Comparison of ENCODE assay signal across 27 cellular contexts in the genomic region with DNA sequence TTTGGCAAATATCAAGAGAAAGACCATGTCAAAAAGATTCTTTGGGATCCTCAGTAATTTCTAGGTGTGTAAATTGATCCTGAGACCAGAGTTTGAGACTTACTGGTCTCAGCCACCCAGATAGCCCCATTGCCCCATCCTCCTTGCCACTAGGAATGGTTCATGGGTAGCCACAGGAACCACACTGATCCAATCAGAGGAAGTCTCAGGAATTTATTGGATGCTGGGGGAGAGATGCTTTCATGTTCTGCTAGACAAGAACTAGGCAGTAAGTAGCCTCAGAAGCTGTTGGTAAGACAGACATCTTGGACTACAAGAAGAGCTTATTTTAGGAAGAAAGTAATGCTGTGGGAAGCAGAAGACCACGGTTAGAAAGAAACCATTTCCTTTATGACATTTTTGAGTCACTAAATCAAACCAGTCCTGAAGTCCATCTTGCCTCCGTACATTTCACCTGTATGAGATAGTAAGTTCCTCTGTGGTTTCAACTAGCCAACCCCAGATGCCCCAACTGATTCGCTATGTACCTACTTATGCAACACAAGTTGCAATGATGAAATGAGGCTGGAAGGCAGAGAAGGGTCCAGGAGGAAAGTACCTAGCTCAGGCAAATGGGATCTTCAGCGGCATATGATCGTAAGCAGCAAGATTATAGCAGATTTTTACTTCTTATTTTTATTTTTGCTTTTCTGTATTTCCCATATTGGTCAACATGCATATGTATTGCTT. TPM values are rescaled to one million over a fixed set of nuclear protein-coding genes. Genes with fewer than 3 reads are reported as not detected.
DNase-seq lines count a peak whose midpoint lies in the region; ATAC-seq and TF ChIP-seq lines count a peak whose summit lies in the region.
"Had no signal": no experiment of that assay in that cellular context is flagged by ENCODE, and none has a peak within 500 bp of the region (broad histone marks: within the 10 kb centered on the region; RNA-seq: fewer than 3 reads in every experiment).

No MANE protein-coding gene starts in this region.

- H2BK5ac ChIP-seq in IMR-90 (ENCODE audit: low read depth, low read length, poor library complexity, severe bottlenecking) (no peak overlapping the region), trophoblast cell (ENCODE audit: low read depth, low read length, poor library complexity) (peak overlapping the region; percentile 50)

- H4K5ac ChIP-seq in IMR-90 (ENCODE audit: low read depth, low read length) = no peak overlapping the region

- TF ChIP-seq CTCF in CD4-positive, alpha-beta T cell (IDR thresholded peaks at IDR 0.05) = no peak
- TF ChIP-seq CTCF in IMR-90 (conservative IDR thresholded peaks at IDR 0.05; ENCODE audit: low read depth, low read length) (no peak), endothelial cell (IDR thresholded peaks at IDR 0.05; ENCODE audit: unreplicated experiment) (no peak)

- TF ChIP-seq RAD21 in IMR-90 (IDR thresholded peaks at IDR 0.05; ENCODE audit: low read length) = no peak

- TF ChIP-seq POLR2A in IMR-90 (IDR thresholded peaks at IDR 0.05; ENCODE audit: low read depth, low read length) = no peak

- H3K36me3 ChIP-seq in IMR-90 (ENCODE audit: control insufficient read depth, insufficient read depth, low read length) (no peaks in the 10 kb centered on the region), trophoblast cell (ENCODE audit: control insufficient read depth in 1 of 2, insufficient read depth in 2 of 2, low read length in 2 of 2) (no peaks in the 10 kb centered on the region)
- H3K36me3 ChIP-seq: adrenal gland, left ventricle myocardium inferior, pancreas had no signal

- H3K14ac ChIP-seq in IMR-90 (replicated peaks; ENCODE audit: low read depth, low read length) (no peak overlapping the region; the same call in 1 of the 2 replicates), trophoblast cell (ENCODE audit: low read length) (peak overlapping the region; percentile 76)

- peaks cover 11% of the 10 kb centered on the region for H3K4me1 ChIP-seq in IMR-90 (ENCODE audit: control insufficient read depth, insufficient read depth, low read length)
- peaks cover 17 to 22% of the 10 kb centered on the region in 2 experiments for H3K4me1 ChIP-seq in trophoblast cell (ENCODE audit: control insufficient read depth in 1 of 2, insufficient read depth in 2 of 2, low read length in 2 of 2)

- peaks cover 3% of the 10 kb centered on the region; the same call in 1 of the 2 replicates for H3K9me1 ChIP-seq in IMR-90 (ENCODE audit: insufficient read depth, low read length)

- H3K27me3 ChIP-seq in CD4-positive, alpha-beta T cell (ENCODE audit: control insufficient read depth, insufficient read depth, low read length) = no peaks in the 10 kb centered on the region
- H3K27me3 ChIP-seq in IMR-90 (ENCODE audit: control insufficient read depth, insufficient read depth, low read length) (peaks cover 1% of the 10 kb centered on the region; the same call in 1 of the 2 replicates), trophoblast cell (ENCODE audit: insufficient read depth, low read length) (no peaks in the 10 kb centered on the region)
- H3K27me3 ChIP-seq: adrenal gland, hepatocyte, pancreas had no signal

- no peak overlapping the region for H2AK9ac ChIP-seq in IMR-90 (replicated peaks; ENCODE audit: low read depth, low read length, poor library complexity)

- H3K4ac ChIP-seq in IMR-90 (ENCODE audit: low read depth, low read length) (no peak overlapping the region), trophoblast cell (ENCODE audit: low read depth, low read length) (peak overlapping the region; percentile 49)

- in situ Hi-C loops in IMR-90 (cut with MboI; ENCODE audit: low sequenced_read_pairs) = no loop called here

- no peaks in the 10 kb centered on the region for H3K9me3 Mint-ChIP-seq in CD4-positive, alpha-beta T cell
- H3K9me3 Mint-ChIP-seq in endothelial cell (ENCODE audit: unreplicated experiment) = peaks cover 4% of the 10 kb centered on the region
- H3K9me3 Mint-ChIP-seq in activated T-cell treated with anti-CD3 and anti-CD28 coated beads, Interleukin-2, amount 50 U/mL, for 72 hours = peaks cover 6 to 7% of the 10 kb centered on the region in 2 donors

- peak overlapping the region; percentile 93 for H2BK12ac ChIP-seq in trophoblast cell (ENCODE audit: low read length)

- H3K27ac Mint-ChIP-seq in CD4-positive, alpha-beta T cell = no peak overlapping the region
- H3K27ac Mint-ChIP-seq in endothelial cell (ENCODE audit: unreplicated experiment) = peak overlapping the region; percentile 36
- H3K27ac Mint-ChIP-seq in activated T-cell treated with anti-CD3 and anti-CD28 coated beads, Interleukin-2, amount 50 U/mL, for 72 hours = no peak overlapping the region
- H3K27ac Mint-ChIP-seq: activated CD4-positive, alpha-beta memory T cell treated with anti-CD3 and anti-CD28 coated beads for 36 hours; natural killer cell treated with Interleukin-12 subunit alpha and Interleukin-12 subunit beta and Interleukin-15 and Interleukin-18, amount 100 ng/mL, for 72 hours; T-cell had no signal

- no TSS peak for BruUV-seq in IMR-90 (replicated peaks; lab: Mats Ljungman, UMichigan)

- no peak for ATAC-seq in CD4-positive, alpha-beta T cell (ENCODE audit: poor library complexity)
- ATAC-seq in IMR-90 (ENCODE audit: low read depth) (no peak), GM19023 (IDR thresholded peaks at IDR 0.05; ENCODE audit: unreplicated experiment) (no peak), GM18519 (IDR thresholded peaks at IDR 0.05; ENCODE audit: low FRiP score, unreplicated experiment) (no peak)
- ATAC-seq in activated T-cell treated with anti-CD3 and anti-CD28 coated beads, Interleukin-2, amount 50 U/mL, for 72 hours (replicated peaks in 1 of 2) = no peak
- ATAC-seq: activated CD4-positive, CD25-positive, alpha-beta regulatory T cell treated with anti-CD3 and anti-CD28 coated beads, Interleukin-2, amount 50 U/mL, for 24 hours; esophagus mucosa; natural killer cell treated with Interleukin-12 subunit alpha and Interleukin-12 subunit beta and Interleukin-15 and Interleukin-18, amount 100 ng/mL, for 72 hours; pancreas; T-cell had no signal

- no peak overlapping the region for H3K9ac ChIP-seq in IMR-90 (ENCODE audit: low read depth, low read length)
- H3K9ac ChIP-seq in trophoblast cell (ENCODE audit: low read length) = no peak overlapping the region

- peaks cover 12% of the 10 kb centered on the region for H3K36me3 Mint-ChIP-seq in CD4-positive, alpha-beta T cell (ENCODE audit: low read depth)
- H3K36me3 Mint-ChIP-seq in endothelial cell (ENCODE audit: low read depth, unreplicated experiment) = peaks cover 12% of the 10 kb centered on the region
- peaks cover 3 to 13% of the 10 kb centered on the region in 2 donors for H3K36me3 Mint-ChIP-seq in activated T-cell treated with anti-CD3 and anti-CD28 coated beads, Interleukin-2, amount 50 U/mL, for 72 hours (ENCODE audit: insufficient read depth in 2 of 2)
- H3K36me3 Mint-ChIP-seq: T-cell had no signal

- H3K79me1 ChIP-seq in IMR-90 (ENCODE audit: low read depth in 1 of 2, low read length in 2 of 2) = 0 out of 4 replicates have a peak, but pooled peaks cover 0 to 5% of the 10 kb centered on the region in 2 experiments
- H3K79me1 ChIP-seq in trophoblast cell (ENCODE audit: low read length) = peaks cover 43% of the 10 kb centered on the region

- no peak overlapping the region for H3K27ac ChIP-seq in CD4-positive, alpha-beta T cell (ENCODE audit: low read depth, low read length)
- H3K27ac ChIP-seq in IMR-90 (ENCODE audit: insufficient read depth, low read length) = no peak overlapping the region
- no peak overlapping the region for H3K27ac ChIP-seq in trophoblast cell (ENCODE audit: low read depth, low read length)
- H3K27ac ChIP-seq: pancreas had no signal

- no peak for DNase-seq in CD4-positive, alpha-beta T cell
- DNase-seq in IMR-90 (no peak), endothelial cell (ENCODE audit: low spot score) (no peak), trophoblast cell (no peak)
- no peak for DNase-seq in activated T-cell treated with anti-CD3 and anti-CD28 coated beads, Interleukin-2, amount 50 U/mL, for 72 hours
- DNase-seq: activated CD4-positive, alpha-beta memory T cell treated with anti-CD3 and anti-CD28 coated beads for 36 hours; activated effector memory CD4-positive, alpha-beta T cell treated with anti-CD3 and anti-CD28 coated beads, Interleukin-2, amount 50 U/mL, for 16 hours; adrenal gland; DMS53; effector CD4-positive, alpha-beta T cell; foreskin melanocyte; left ventricle myocardium inferior; midbrain; NCI-H2081; NCI-H226; NCI-H774; pancreas; stimulated activated CD4-positive, alpha-beta T cell treated with anti-CD3 and anti-CD28 coated beads, Interleukin-12 subunit alpha, Interleukin-12 subunit beta, amount 100 ng/mL, for 4 hours; stimulated activated CD4-positive, alpha-beta T cell treated with anti-CD3 and anti-CD28 coated beads, Interleukin-4, amount 100 ng/mL, for 4 hours; stimulated activated naive CD4-positive, alpha-beta T cell treated with Interleukin-2 at 50 U/mL for 16 hours; T-cell had no signal

- H4K8ac ChIP-seq in IMR-90 (ENCODE audit: low read depth in 2 of 2, low read length in 2 of 2) (no peak overlapping the region), trophoblast cell (ENCODE audit: low read depth, low read length) (no peak overlapping the region)

- H3K23ac ChIP-seq in IMR-90 (ENCODE audit: low read depth, low read length) (0 out of 2 replicates have a peak overlapping the region, but pooled peaks have one; percentile 27), trophoblast cell (ENCODE audit: low read length) (no peak overlapping the region)

- WGBS in IMR-90 (ENCODE audit: extremely low coverage in 2 of 2, insufficient read length in 1 of 2), 2 experiments = no CpG with 5 or more reads among the region's 5 CpGs
- WGBS in trophoblast cell (ENCODE audit: extremely low coverage, insufficient coverage, insufficient read length) = no CpG with 5 or more reads among the region's 5 CpGs

- H2BK15ac ChIP-seq in IMR-90 (ENCODE audit: low read depth, low read length) = peak overlapping the region; percentile 58; the same call in 1 of the 3 replicates

- dilution Hi-C loops in IMR-90 (cut with HindIII; ENCODE audit: low sequenced_read_pairs, unreplicated experiment) = no loop called here

- H3K4me2 ChIP-seq in IMR-90 (ENCODE audit: low read depth, low read length) (no peak overlapping the region), trophoblast cell (ENCODE audit: low read length) (no peak overlapping the region)
- H3K4me2 ChIP-seq: hepatocyte had no signal

- CTCF ChIA-PET in CD4-positive, alpha-beta T cell (lab: Charles Lee) = no interaction called here
- CTCF ChIA-PET in IMR-90 (lab: Yijun Ruan, JAX) = interaction anchor here (1.8 kb wide), 1 partner anchor 187 kb away, joined by 5 read pairs; no protein-coding TSS in a partner anchor

- H4K12ac ChIP-seq in trophoblast cell (ENCODE audit: low read depth, low read length) = no peak overlapping the region

- peaks cover 13% of the 10 kb centered on the region for H3K79me2 ChIP-seq in trophoblast cell (ENCODE audit: control insufficient read depth, insufficient read depth, low read length, poor library complexity)

- intact Hi-C loops in CD4-positive, alpha-beta T cell (cut with DNase I, micrococcal nuclease) = no loop called here
- intact Hi-C loops in IMR-90 (cut with micrococcal nuclease) = loop anchor here (5.0 kb wide), 1 partner anchor 130 kb away; no protein-coding TSS in a partner anchor

- H4K20me1 ChIP-seq in IMR-90 (ENCODE audit: insufficient read depth, low read length) = no peaks in the 10 kb centered on the region

- H3K4me3 ChIP-seq in IMR-90 (ENCODE audit: insufficient read depth, low read depth, low read length) (no peak overlapping the region), trophoblast cell (ENCODE audit: low read depth, low read length) (no peak overlapping the region)
- H3K4me3 ChIP-seq: adrenal gland, hepatocyte, left ventricle myocardium inferior, pancreas had no signal

- no peaks in the 10 kb centered on the region for H3K27me3 Mint-ChIP-seq in CD4-positive, alpha-beta T cell
- H3K27me3 Mint-ChIP-seq in endothelial cell (ENCODE audit: unreplicated experiment) = no peaks in the 10 kb centered on the region
- peaks cover 5% of the 10 kb centered on the region for H3K27me3 Mint-ChIP-seq in activated T-cell treated with anti-CD3 and anti-CD28 coated beads, Interleukin-2, amount 50 U/mL, for 72 hours (ENCODE audit: low read depth)
- H3K27me3 Mint-ChIP-seq: activated CD4-positive, alpha-beta memory T cell treated with anti-CD3 and anti-CD28 coated beads for 36 hours; natural killer cell treated with Interleukin-12 subunit alpha and Interleukin-12 subunit beta and Interleukin-15 and Interleukin-18, amount 100 ng/mL, for 72 hours; T-cell had no signal

- H4K91ac ChIP-seq in IMR-90 (ENCODE audit: insufficient read depth, low read depth, low read length) (no peak overlapping the region), trophoblast cell (ENCODE audit: low read depth, low read length) (peak overlapping the region; percentile 66)

- no peaks in the 10 kb centered on the region for H3K9me3 ChIP-seq in CD4-positive, alpha-beta T cell (ENCODE audit: control insufficient read depth, low read length)
- no peaks in the 10 kb centered on the region for H3K9me3 ChIP-seq in IMR-90 (ENCODE audit: control insufficient read depth, insufficient read depth, low read length)
- peaks cover 2% of the 10 kb centered on the region for H3K9me3 ChIP-seq in trophoblast cell (ENCODE audit: insufficient read depth, low read depth, low read length)
- H3K9me3 ChIP-seq: adrenal gland, left ventricle myocardium inferior, pancreas had no signal

- POLR2A ChIA-PET in CD4-positive, alpha-beta T cell (lab: Charles Lee) = interaction anchor here (1.3 kb wide), 1 partner anchor 65 kb away, joined by 4 read pairs; no protein-coding TSS in a partner anchor
- POLR2A ChIA-PET in IMR-90 (lab: Charles Lee; ENCODE audit: unreplicated experiment) = no interaction called here

- H3K18ac ChIP-seq in IMR-90 (ENCODE audit: low read depth, low read length) (no peak overlapping the region), trophoblast cell (ENCODE audit: low read length) (no peak overlapping the region)

- peak overlapping the region; percentile 57; the same call in 1 of the 2 replicates for H2AK5ac ChIP-seq in IMR-90 (ENCODE audit: low read depth, low read length)
- peak overlapping the region; percentile 42 for H2AK5ac ChIP-seq in trophoblast cell (ENCODE audit: low read length)

- no peak overlapping the region for H2BK20ac ChIP-seq in IMR-90 (ENCODE audit: low read depth, low read length)

- peak overlapping the region; percentile 13 for H3K4me3 Mint-ChIP-seq in CD4-positive, alpha-beta T cell
- no peak overlapping the region for H3K4me3 Mint-ChIP-seq in endothelial cell (ENCODE audit: unreplicated experiment)
- no peak overlapping the region for H3K4me3 Mint-ChIP-seq in activated T-cell treated with anti-CD3 and anti-CD28 coated beads, Interleukin-2, amount 50 U/mL, for 72 hours
- H3K4me3 Mint-ChIP-seq: activated CD4-positive, alpha-beta memory T cell treated with anti-CD3 and anti-CD28 coated beads for 36 hours; natural killer cell treated with Interleukin-12 subunit alpha and Interleukin-12 subunit beta and Interleukin-15 and Interleukin-18, amount 100 ng/mL, for 72 hours had no signal

- H2BK120ac ChIP-seq in IMR-90 (ENCODE audit: low read depth, low read length) (no peak overlapping the region), trophoblast cell (ENCODE audit: insufficient read depth, low read length, poor library complexity) (peak overlapping the region; percentile 82)

- peaks cover 37% of the 10 kb centered on the region for H3K4me1 Mint-ChIP-seq in CD4-positive, alpha-beta T cell (ENCODE audit: low read depth)
- H3K4me1 Mint-ChIP-seq in endothelial cell (ENCODE audit: unreplicated experiment) = peaks cover 40% of the 10 kb centered on the region
- H3K4me1 Mint-ChIP-seq in activated T-cell treated with anti-CD3 and anti-CD28 coated beads, Interleukin-2, amount 50 U/mL, for 72 hours (ENCODE audit: low read depth) = peaks cover 34% of the 10 kb centered on the region

- no peak overlapping the region for H3K56ac ChIP-seq in IMR-90 (ENCODE audit: extremely low read depth, insufficient read depth, low read length)

- H2AFZ ChIP-seq in IMR-90 (replicated peaks; ENCODE audit: low read length, poor library complexity) = no peak overlapping the region
- no peak overlapping the region for H2AFZ ChIP-seq in trophoblast cell (ENCODE audit: insufficient read depth, low read length, poor library complexity)
- H2AFZ ChIP-seq: hepatocyte had no signal

RNA-seq across cellular contexts. Expression of a gene that starts 3.6 kb away (rescaled TPM):
- 10 to 100 TPM; 76.7 to 77.8 TPM for total RNA-seq in CD4-positive, alpha-beta T cell
- 16.8 and 18.6 TPM in 2 replicates for total RNA-seq in IMR-90 (2012; rRNA removed)
- 19.2 and 21.0 TPM in 2 replicates for polyA plus RNA-seq in IMR-90 (2012; rRNA removed)
- 7.8 and 18.4 TPM in 2 replicates for polyA plus RNA-seq in IMR-90 (2012; cell fraction: cytosol; rRNA removed)
- polyA plus RNA-seq in IMR-90 (2012; cell fraction: nucleus; rRNA removed; ENCODE audit: low replicate concordance) = 8.6 and 21.3 TPM in 2 replicates
- total RNA-seq in endothelial cell (ENCODE audit: unreplicated experiment) = 49.8 TPM
- 23.2 and 23.6 TPM in 2 replicates for polyA plus RNA-seq in trophoblast cell (2013)
- 10 to 100 TPM; 10.4 to 11.3 TPM for total RNA-seq in activated T-cell treated with anti-CD3 and anti-CD28 coated beads, Interleukin-2, amount 50 U/mL, for 72 hours
